Comparison of ENCODE assay signal across 1 cellular context in the genomic region with DNA sequence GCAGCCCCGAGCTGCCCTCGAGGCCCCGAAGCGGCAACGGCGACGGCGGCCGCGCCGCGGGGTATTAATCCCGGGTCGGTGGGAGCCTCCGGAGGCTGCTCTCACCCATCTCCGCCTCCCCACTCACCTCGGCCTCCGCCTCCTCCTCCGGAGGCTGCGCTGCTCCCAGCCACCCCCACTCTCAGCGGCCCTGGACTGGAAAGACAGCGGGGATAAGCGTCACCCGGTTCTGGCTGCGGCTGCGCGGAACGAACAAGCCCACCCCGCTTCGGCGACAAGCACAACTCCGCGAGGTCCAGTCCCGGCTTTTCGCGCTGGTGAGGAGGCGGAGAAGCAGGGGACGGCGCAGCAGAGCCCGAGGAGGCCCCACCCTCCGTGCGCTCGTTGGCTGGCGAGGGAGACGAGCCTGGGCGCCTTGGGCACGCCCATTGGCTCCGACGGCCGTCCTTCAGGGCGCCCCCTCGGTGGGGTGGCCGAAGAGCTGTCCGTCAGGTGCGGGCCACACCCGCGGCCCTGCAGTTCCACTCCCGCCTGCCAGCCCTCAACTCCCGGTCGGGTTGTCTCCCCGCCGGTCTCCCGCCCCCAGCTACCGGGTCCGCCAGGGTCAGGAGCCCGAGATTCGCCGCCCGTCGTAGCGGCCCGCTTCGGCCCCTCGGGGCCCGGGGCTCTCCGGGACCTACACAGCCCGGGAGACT.
TF ChIP-seq lines count a peak whose summit lies in the region.

A gene (minus strand): TSS at position 327 of the 695 bp plus-strand sequence. CDS start 11,469 bp downstream, outside the sequence.

TF ChIP-seq in SK-N-SH treated with all-trans-retinoic acid at 6 μM for 48 hours, 23 proteins besides CTCF, POLR2A, EP300 and RAD21 (continued from another document):
- TF ChIP-seq, protein P1, sequence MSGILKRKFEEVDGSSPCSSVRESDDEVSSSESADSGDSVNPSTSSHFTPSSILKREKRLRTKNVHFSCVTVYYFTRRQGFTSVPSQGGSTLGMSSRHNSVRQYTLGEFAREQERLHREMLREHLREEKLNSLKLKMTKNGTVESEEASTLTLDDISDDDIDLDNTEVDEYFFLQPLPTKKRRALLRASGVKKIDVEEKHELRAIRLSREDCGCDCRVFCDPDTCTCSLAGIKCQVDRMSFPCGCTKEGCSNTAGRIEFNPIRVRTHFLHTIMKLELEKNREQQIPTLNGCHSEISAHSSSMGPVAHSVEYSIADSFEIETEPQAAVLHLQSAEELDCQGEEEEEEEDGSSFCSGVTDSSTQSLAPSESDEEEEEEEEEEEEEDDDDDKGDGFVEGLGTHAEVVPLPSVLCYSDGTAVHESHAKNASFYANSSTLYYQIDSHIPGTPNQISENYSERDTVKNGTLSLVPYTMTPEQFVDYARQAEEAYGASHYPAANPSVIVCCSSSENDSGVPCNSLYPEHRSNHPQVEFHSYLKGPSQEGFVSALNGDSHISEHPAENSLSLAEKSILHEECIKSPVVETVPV (CRISPR knock-in tag; IDR thresholded peaks at IDR 0.05), result no peak
- no peak for TF ChIP-seq ZNF70 (CRISPR knock-in tag; IDR thresholded peaks at IDR 0.05)
